10 cellular contexts compared by ENCODE assay signal in the genomic region with DNA sequence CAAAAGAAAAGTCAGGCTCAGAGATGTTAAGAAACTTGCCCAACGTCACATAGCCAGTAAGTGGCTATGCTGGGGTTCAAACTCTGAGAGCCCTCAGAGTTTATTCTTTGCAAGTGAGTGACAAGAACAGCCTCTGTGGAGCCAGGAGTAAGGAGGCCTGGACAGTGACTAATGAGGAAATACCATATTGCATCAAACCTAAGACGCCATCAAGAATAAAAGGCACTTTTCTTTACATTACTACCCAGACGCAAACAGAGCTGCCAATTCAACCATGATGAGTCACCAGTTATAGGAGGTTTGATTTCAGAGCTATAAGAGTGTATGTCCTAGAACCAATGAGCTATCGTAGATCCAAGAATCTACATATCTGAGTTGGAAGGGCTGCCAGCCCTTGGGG. TPM values are rescaled to one million over a fixed set of nuclear protein-coding genes. Genes with fewer than 3 reads are reported as not detected.
A peak's percentile ranks its signal among the peaks of the same experiment; 100 is the strongest.
DNase-seq lines count a peak whose midpoint lies in the region; ATAC-seq, FAIRE-seq and TF ChIP-seq lines count a peak whose summit lies in the region.
"Had no signal": no experiment of that assay in that cellular context is flagged by ENCODE, and none has a peak within 500 bp of the region (broad histone marks: within the 10 kb centered on the region; RNA-seq: fewer than 3 reads in every experiment).

No MANE protein-coding gene starts in this region.

- no peak for FAIRE-seq in GM12892 (lab: Jason Lieb, UNC)

- no peak for TF ChIP-seq CTCF in chondrocyte (IDR thresholded peaks at IDR 0.05)

- POLR2A ChIA-PET in CD4-positive, alpha-beta memory T cell (lab: Charles Lee; ENCODE audit: partially characterized antibody), result interaction anchor here (0.7 to 5.7 kb wide), 5 partner anchors 8 to 203 kb away, joined by 3 to 80 read pairs (median 3); a partner anchor contains a TSS

- no peak for TF ChIP-seq POLR2A in GM12892 (IDR thresholded peaks at IDR 0.05; ENCODE audit: low read depth, low read length)

- peaks cover 72% of the 10 kb centered on the region for H3K36me3 ChIP-seq in CD4-positive, alpha-beta memory T cell (ENCODE audit: insufficient read depth, low read length)

- H3K27me3 Mint-ChIP-seq in CD4-positive, alpha-beta memory T cell, result no peaks in the 10 kb centered on the region
- H3K27me3 Mint-ChIP-seq in chondrocyte (ENCODE audit: low read depth), result no peaks in the 10 kb centered on the region
- no peaks in the 10 kb centered on the region for H3K27me3 Mint-ChIP-seq in natural killer cell treated with Interleukin-12 subunit alpha and Interleukin-12 subunit beta and Interleukin-15 and Interleukin-18, amount 100 ng/mL, for 72 hours

- H3K4me3 Mint-ChIP-seq in CD4-positive, alpha-beta memory T cell, result peak overlapping the region in 3 of 8 donors; percentile 56 to 78 (median 75)
- no peak overlapping the region for H3K4me3 Mint-ChIP-seq in chondrocyte (ENCODE audit: unreplicated experiment)
- H3K4me3 Mint-ChIP-seq in natural killer cell treated with Interleukin-12 subunit alpha and Interleukin-12 subunit beta and Interleukin-15 and Interleukin-18, amount 100 ng/mL, for 72 hours, result no peak overlapping the region

- H3K9me3 ChIP-seq in CD4-positive, alpha-beta memory T cell (ENCODE audit: control insufficient read depth in 1 of 2, low read length in 2 of 2), result no peaks in the 10 kb centered on the region

- intact Hi-C loops in CD4-positive, alpha-beta memory T cell (cut with micrococcal nuclease), result no loop called here

- CTCF ChIA-PET in CD4-positive, alpha-beta memory T cell (lab: Charles Lee; ENCODE audit: partially characterized antibody), result interaction anchor here (0.8 to 9.5 kb wide), 9 partner anchors 10 to 207 kb away, joined by 3 to 268 read pairs (median 3); no protein-coding TSS in a partner anchor

- H3K27me3 ChIP-seq in CD4-positive, alpha-beta memory T cell (ENCODE audit: insufficient read depth, low read length), result no peaks in the 10 kb centered on the region

- H3K9me3 Mint-ChIP-seq in CD4-positive, alpha-beta memory T cell, result no peaks in the 10 kb centered on the region
- H3K9me3 Mint-ChIP-seq in chondrocyte (ENCODE audit: low read depth), result no peaks in the 10 kb centered on the region
- no peaks in the 10 kb centered on the region for H3K9me3 Mint-ChIP-seq in natural killer cell treated with Interleukin-12 subunit alpha and Interleukin-12 subunit beta and Interleukin-15 and Interleukin-18, amount 100 ng/mL, for 72 hours

- peak overlapping the region in 5 of 7 donors; percentile 85 to 92 (median 89) for H3K27ac Mint-ChIP-seq in CD4-positive, alpha-beta memory T cell
- peak overlapping the region; percentile 90 for H3K27ac Mint-ChIP-seq in chondrocyte (ENCODE audit: unreplicated experiment)
- H3K27ac Mint-ChIP-seq in natural killer cell treated with Interleukin-12 subunit alpha and Interleukin-12 subunit beta and Interleukin-15 and Interleukin-18, amount 100 ng/mL, for 72 hours, result no peak overlapping the region

- DNase-seq in CD4-positive, alpha-beta memory T cell, result no peak
- peak; percentile 90 for DNase-seq in NCI-H460 (ENCODE audit: extremely low read depth, low read depth)
- DNase-seq in chondrocyte (ENCODE audit: low spot score), result no peak
- no peak for DNase-seq in natural killer cell treated with Interleukin-12 subunit alpha and Interleukin-12 subunit beta and Interleukin-15 and Interleukin-18, amount 100 ng/mL, for 72 hours (ENCODE audit: low spot score)
- DNase-seq in GM12892 (ENCODE audit: insufficient read length), result no peak
- DNase-seq in NCI-H2107 treated with DMSO at 0.1 percent for 48 hours (lab: John Stamatoyannopoulos, UW; ENCODE audit: unreplicated experiment), result no peak
- DNase-seq: NCI-H510A, retina had no signal

- peaks cover 56% of the 10 kb centered on the region for H3K4me1 ChIP-seq in CD4-positive, alpha-beta memory T cell (ENCODE audit: insufficient read depth, low read length)

- peaks cover 7 to 38% (median 33%) of the 10 kb centered on the region in 4 donors for H3K4me1 Mint-ChIP-seq in CD4-positive, alpha-beta memory T cell
- peaks cover 4% of the 10 kb centered on the region for H3K4me1 Mint-ChIP-seq in chondrocyte (ENCODE audit: low read depth)
- peaks cover 50% of the 10 kb centered on the region in 2 donors for H3K4me1 Mint-ChIP-seq in natural killer cell treated with Interleukin-12 subunit alpha and Interleukin-12 subunit beta and Interleukin-15 and Interleukin-18, amount 100 ng/mL, for 72 hours (ENCODE audit: low read depth in 2 of 2)

- peak overlapping the region; percentile 10 for H3K27ac ChIP-seq in CD4-positive, alpha-beta memory T cell (ENCODE audit: low read depth, low read length)

- ATAC-seq in natural killer cell treated with Interleukin-12 subunit alpha and Interleukin-12 subunit beta and Interleukin-15 and Interleukin-18, amount 100 ng/mL, for 72 hours, result peak; percentile 0 to 33
- ATAC-seq in GM18868 (IDR thresholded peaks at IDR 0.05; ENCODE audit: unreplicated experiment) (no peak), GM21786 (IDR thresholded peaks at IDR 0.05; ENCODE audit: unreplicated experiment) (no peak)

- H3K4me3 ChIP-seq in CD4-positive, alpha-beta memory T cell (ENCODE audit: low read length in 2 of 2), result no peak overlapping the region

- peaks cover 45 to 66% of the 10 kb centered on the region in 2 donors for H3K36me3 Mint-ChIP-seq in CD4-positive, alpha-beta memory T cell
- H3K36me3 Mint-ChIP-seq in chondrocyte (ENCODE audit: low read depth), result peaks cover 35% of the 10 kb centered on the region
- H3K36me3 Mint-ChIP-seq in natural killer cell treated with Interleukin-12 subunit alpha and Interleukin-12 subunit beta and Interleukin-15 and Interleukin-18, amount 100 ng/mL, for 72 hours, result peaks cover 18% of the 10 kb centered on the region

RNA-seq across cellular contexts. Expression of a gene that starts 9.4 kb away (rescaled TPM):
- total RNA-seq in CD4-positive, alpha-beta memory T cell, result 10 to 100 TPM; 80.7 to 86.7 TPM
- 10 to 100 TPM; 14.5 to 36.4 TPM for polyA plus RNA-seq in CD4-positive, alpha-beta memory T cell
- total RNA-seq in NCI-H460 (2014; rRNA removed; shearing (Covaris generic)), result 180 and 190 TPM in 2 replicates
- polyA plus RNA-seq in NCI-H460 (2014; cell fraction: nucleus; rRNA removed), result 144 and 152 TPM in 2 replicates
- total RNA-seq in chondrocyte, result 88.5 to 128 TPM (median 127 TPM) in 3 replicates
- 100 to 1,000 TPM in 1 of 2 donors, 10 to 100 TPM in 1; 83.2 to 102 TPM for total RNA-seq in natural killer cell treated with Interleukin-12 subunit alpha and Interleukin-12 subunit beta and Interleukin-15 and Interleukin-18, amount 100 ng/mL, for 72 hours
- polyA plus RNA-seq in GM12892 (2012; ENCODE audit: missing spikeins), result 6.0 TPM

RNA-seq across cellular contexts. Expression of a gene that starts 22.0 kb away (rescaled TPM):
- not detected for total RNA-seq in CD4-positive, alpha-beta memory T cell
- polyA plus RNA-seq in CD4-positive, alpha-beta memory T cell, result under 1 TPM in 1 of 2 donors, not detected in 1; 0.22 TPM
- total RNA-seq in NCI-H460 (2014; rRNA removed; shearing (Covaris generic)), result not detected in 2 replicates
- 0.38 TPM in 1 of 2 replicates, not detected in the other for polyA plus RNA-seq in NCI-H460 (2014; cell fraction: nucleus; rRNA removed)
- 0.21 to 0.35 TPM in 2 of 3 replicates, not detected in the other for total RNA-seq in chondrocyte
- total RNA-seq in natural killer cell treated with Interleukin-12 subunit alpha and Interleukin-12 subunit beta and Interleukin-15 and Interleukin-18, amount 100 ng/mL, for 72 hours, result not detected
- polyA plus RNA-seq in GM12892 (2012; ENCODE audit: missing spikeins), result 2.2 TPM

RNA-seq across cellular contexts. Expression of a gene that starts 42.9 kb away (rescaled TPM):
- 1 to 10 TPM in 1 of 2 experiments, under 1 TPM in 1; 0.67 to 1.3 TPM for total RNA-seq in CD4-positive, alpha-beta memory T cell
- polyA plus RNA-seq in CD4-positive, alpha-beta memory T cell, result under 1 TPM; 0.24 to 0.53 TPM
- total RNA-seq in NCI-H460 (2014; rRNA removed; shearing (Covaris generic)), result 0.29 and 1.7 TPM in 2 replicates
- 1.2 and 3.0 TPM in 2 replicates for polyA plus RNA-seq in NCI-H460 (2014; cell fraction: nucleus; rRNA removed)
- total RNA-seq in chondrocyte, result 0.87 to 2.6 TPM (median 1.9 TPM) in 3 replicates
- total RNA-seq in natural killer cell treated with Interleukin-12 subunit alpha and Interleukin-12 subunit beta and Interleukin-15 and Interleukin-18, amount 100 ng/mL, for 72 hours, result not detected
- not detected for polyA plus RNA-seq in GM12892 (2012; ENCODE audit: missing spikeins)

RNA-seq across cellular contexts. Expression of a gene that starts 51.5 kb away (rescaled TPM):
- total RNA-seq in CD4-positive, alpha-beta memory T cell, result 1 to 10 TPM; 1.1 to 1.3 TPM
- polyA plus RNA-seq in CD4-positive, alpha-beta memory T cell, result not detected
- total RNA-seq in NCI-H460 (2014; rRNA removed; shearing (Covaris generic)), result 80.4 and 82.9 TPM in 2 replicates
- 170 and 268 TPM in 2 replicates for polyA plus RNA-seq in NCI-H460 (2014; cell fraction: nucleus; rRNA removed)
- total RNA-seq in chondrocyte, result 11.8 to 46.5 TPM (median 41.1 TPM) in 3 replicates
- 1 to 10 TPM; 2.3 to 3.9 TPM for total RNA-seq in natural killer cell treated with Interleukin-12 subunit alpha and Interleukin-12 subunit beta and Interleukin-15 and Interleukin-18, amount 100 ng/mL, for 72 hours
- polyA plus RNA-seq in GM12892 (2012; ENCODE audit: missing spikeins), result 0.40 TPM

Comparison
In these comparisons a context has a peak if more than half of its experiments do, and no peak if none do; other contexts are left out.
1. H3K27ac Mint-ChIP-seq: peak in CD4-positive, alpha-beta memory T cell (5 of 7) and chondrocyte (single experiment); none in natural killer cell treated with Interleukin-12 subunit alpha and Interleukin-12 subunit beta and Interleukin-15 and Interleukin-18, amount 100 ng/mL, for 72 hours (0 of 2).
2. ATAC-seq: peak in natural killer cell treated with Interleukin-12 subunit alpha and Interleukin-12 subunit beta and Interleukin-15 and Interleukin-18, amount 100 ng/mL, for 72 hours (2 of 2); none in GM18868 (single experiment) and GM21786 (single experiment).